In the genomic region with DNA sequence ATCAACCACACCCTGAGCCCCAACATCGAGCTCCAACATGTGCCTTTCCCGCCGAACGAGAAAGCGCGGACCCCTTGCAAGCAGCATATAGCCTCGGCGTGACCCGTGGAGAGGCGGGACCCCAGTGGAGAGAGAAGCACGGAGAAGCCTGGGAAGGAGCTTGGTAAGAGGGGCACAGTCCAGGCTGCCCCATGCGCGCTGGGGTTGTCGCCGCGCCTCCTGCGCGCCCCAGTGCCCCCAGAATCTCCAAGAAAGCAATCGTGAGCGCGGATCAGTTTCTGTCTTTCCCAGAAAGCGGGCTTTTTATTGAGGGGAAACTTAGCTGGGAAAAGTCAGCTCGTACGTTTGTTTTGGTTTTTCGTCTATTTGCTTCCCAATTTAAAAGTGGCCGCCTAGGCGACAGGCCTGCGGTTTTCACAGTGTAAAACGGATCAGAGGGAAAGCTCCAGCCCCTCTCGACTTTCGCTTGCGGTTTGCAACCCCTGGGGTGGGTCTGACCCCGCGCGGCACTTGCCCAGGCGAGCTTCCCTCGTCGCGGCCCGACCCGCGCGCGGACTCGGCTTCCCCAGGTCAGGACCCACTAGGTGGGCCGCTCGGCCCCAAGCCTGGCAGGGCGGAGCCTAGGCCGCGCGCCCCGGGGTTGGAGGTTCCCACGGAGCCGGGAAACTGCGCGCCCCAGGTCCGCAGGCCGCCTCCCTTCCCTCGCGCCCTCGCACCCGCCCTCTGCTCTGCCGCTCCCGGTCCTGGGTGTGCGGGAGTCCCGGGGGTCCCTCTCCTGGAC, we compare ENCODE assay signal across 8 cellular contexts. TPM values are rescaled to one million over a fixed set of nuclear protein-coding genes. Genes with fewer than 3 reads are reported as not detected.
A peak's percentile ranks its signal among the peaks of the same experiment; 100 is the strongest.
DNase-seq lines count a peak whose midpoint lies in the region; ATAC-seq, FAIRE-seq and TF ChIP-seq lines count a peak whose summit lies in the region.

No MANE protein-coding gene starts in this region.

- H3K36me3 ChIP-seq in Karpas-422 (ENCODE audit: insufficient read depth, low read length) (no peaks in the 10 kb centered on the region), breast epithelium (no peaks in the 10 kb centered on the region)

- no peaks in the 10 kb centered on the region for H3K36me3 Mint-ChIP-seq in stimulated activated naive CD8-positive, alpha-beta T cell treated with anti-CD3 and anti-CD28 coated beads, Interleukin-15, Interleukin-2, amounts not matched to agents 100 ng/mL and 50 ng/mL, for 24 hours (ENCODE audit: low read depth)

- H3K4me2 ChIP-seq in Karpas-422 (ENCODE audit: low read depth, low read length, poor library complexity, severe bottlenecking), result peak overlapping the region; percentile 75

- no peak for TF ChIP-seq CTCF in breast epithelium (IDR thresholded peaks at IDR 0.05)

- peaks cover 18% of the 10 kb centered on the region for H3K4me1 Mint-ChIP-seq in stimulated activated naive CD8-positive, alpha-beta T cell treated with anti-CD3 and anti-CD28 coated beads, Interleukin-15, Interleukin-2, amounts not matched to agents 100 ng/mL and 50 ng/mL, for 24 hours (ENCODE audit: low read depth)

- H3K9me2 ChIP-seq in Karpas-422 (replicated peaks; ENCODE audit: insufficient read depth, low read length), result no peaks in the 10 kb centered on the region

- peak overlapping the region; percentile 50; the same call in 1 of the 2 replicates for H3K4me3 ChIP-seq in Karpas-422 (ENCODE audit: low read length)
- peak overlapping the region; percentile 69 to 82 (median 70) for H3K4me3 ChIP-seq in breast epithelium

- H3K79me2 ChIP-seq in Karpas-422 (ENCODE audit: low read length), result no peaks in the 10 kb centered on the region

- H3K9me3 ChIP-seq in Karpas-422 (ENCODE audit: low read length) (no peaks in the 10 kb centered on the region), breast epithelium (no peaks in the 10 kb centered on the region)

- intact Hi-C loops in breast epithelium (cut with DNase I; ENCODE audit: low total_unique reads), result loop anchor here (5.0 to 10.0 kb wide), 2 partner anchors 217 to 510 kb away; partner anchors contain the start of gene DNAJC1
- intact Hi-C loops in left colon (cut with DNase I, micrococcal nuclease), result loop anchor here in 1 of 2 donors (5.0 to 10.0 kb wide), 3 partner anchors 233 to 1490 kb away; no protein-coding TSS in a partner anchor

- H2AFZ ChIP-seq in Karpas-422 (ENCODE audit: low read length), result no peak overlapping the region

- H3K27me3 ChIP-seq in Karpas-422 (ENCODE audit: low read length) (no peaks in the 10 kb centered on the region), breast epithelium (no peaks in the 10 kb centered on the region)

- H3K4me3 Mint-ChIP-seq in stimulated activated naive CD8-positive, alpha-beta T cell treated with anti-CD3 and anti-CD28 coated beads, Interleukin-15, Interleukin-2, amounts not matched to agents 100 ng/mL and 50 ng/mL, for 24 hours, result peak overlapping the region; percentile 86

- FAIRE-seq in G401.6 (lab: Jason Lieb, UNC), result peak; percentile 55

- H3K27ac Mint-ChIP-seq in stimulated activated naive CD8-positive, alpha-beta T cell treated with anti-CD3 and anti-CD28 coated beads, Interleukin-15, Interleukin-2, amounts not matched to agents 100 ng/mL and 50 ng/mL, for 24 hours, result no peak overlapping the region

- 0 out of 2 replicates have a peak overlapping the region, but pooled peaks have one; percentile 22 for H3K9ac ChIP-seq in Karpas-422 (ENCODE audit: low read length)

- H3K27ac ChIP-seq in Karpas-422 (ENCODE audit: low read length) (no peak overlapping the region), breast epithelium (peak overlapping the region; percentile 17 to 46)

- no peak for TF ChIP-seq POLR2A in breast epithelium (IDR thresholded peaks at IDR 0.05)

- H3K9me3 Mint-ChIP-seq in stimulated activated naive CD8-positive, alpha-beta T cell treated with anti-CD3 and anti-CD28 coated beads, Interleukin-15, Interleukin-2, amounts not matched to agents 100 ng/mL and 50 ng/mL, for 24 hours, result no peaks in the 10 kb centered on the region

- H4K20me1 ChIP-seq in Karpas-422 (ENCODE audit: insufficient read depth, low read depth, low read length), result no peaks in the 10 kb centered on the region

- ATAC-seq in left colon (peak; percentile 18), HG02571 (IDR thresholded peaks at IDR 0.05; ENCODE audit: unreplicated experiment) (no peak)

- peaks cover 63% of the 10 kb centered on the region for H3K27me3 Mint-ChIP-seq in stimulated activated naive CD8-positive, alpha-beta T cell treated with anti-CD3 and anti-CD28 coated beads, Interleukin-15, Interleukin-2, amounts not matched to agents 100 ng/mL and 50 ng/mL, for 24 hours

- DNase-seq in Karpas-422, result no peak
- DNase-seq in breast epithelium (ENCODE audit: low spot score in 2 of 2), result no peak
- peak in 1 of 2 donors; percentile 19 for DNase-seq in left colon
- no peak for DNase-seq in AG08395 (ENCODE audit: low spot score)
- DNase-seq in NCI-H510A treated with DMSO at 0.1 percent for 48 hours (lab: John Stamatoyannopoulos, UW), result no peak

- H3K4me1 ChIP-seq in Karpas-422 (ENCODE audit: low read length) (peaks cover 22% of the 10 kb centered on the region), breast epithelium (no peaks in the 10 kb centered on the region)

RNA-seq across cellular contexts. Expression of gene SKIDA1, which starts 31.1 kb away (rescaled TPM):
- total RNA-seq in Karpas-422 (2014; rRNA removed; shearing (Covaris generic); ENCODE audit: low replicate concordance), result 0.22 and 1.5 TPM in 2 replicates
- total RNA-seq in breast epithelium, result 1 to 10 TPM in 1 of 3 donors, under 1 TPM in 2; 0.59 to 1.4 (median 0.98) TPM
- under 1 TPM in 1 of 2 donors, not detected in 1; 0.95 TPM for total RNA-seq in left colon

RNA-seq across cellular contexts. Expression of gene MLLT10, which starts 39.6 kb away (rescaled TPM):
- total RNA-seq in Karpas-422 (2014; rRNA removed; shearing (Covaris generic); ENCODE audit: low replicate concordance), result 83.6 and 88.5 TPM in 2 replicates
- total RNA-seq in breast epithelium (10 to 100 TPM; 45.6 to 74.6 (median 58.0) TPM), left colon (10 to 100 TPM; 23.8 to 31.5 TPM)
